Comparison of ENCODE assay signal across 17 cellular contexts in the genomic region with DNA sequence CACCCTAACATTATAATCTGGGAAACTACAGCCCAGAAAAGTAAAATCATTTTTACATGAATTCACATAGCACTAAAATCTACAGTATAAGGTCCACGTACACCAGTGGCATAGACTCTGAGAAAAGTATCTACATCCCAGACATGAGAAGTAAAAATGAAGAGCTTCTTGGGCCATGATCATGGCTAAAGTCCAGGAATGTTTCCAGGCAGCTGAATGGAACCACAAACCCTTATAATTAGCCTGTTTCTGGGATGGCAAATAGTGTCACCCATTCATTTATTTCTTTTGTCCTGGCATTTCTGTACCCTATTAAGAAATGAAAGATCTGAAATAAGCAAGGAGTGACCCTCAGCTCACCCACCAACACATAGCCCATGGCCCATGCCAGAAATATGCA.
DNase-seq lines count a peak whose midpoint lies in the region; ATAC-seq and TF ChIP-seq lines count a peak whose summit lies in the region.
"Had no signal": no experiment of that assay in that cellular context is flagged by ENCODE, and none has a peak within 500 bp of the region (broad histone marks: within the 10 kb centered on the region; RNA-seq: fewer than 3 reads in every experiment).

No MANE protein-coding gene starts in this region.

- no peaks in the 10 kb centered on the region for H3K79me1 ChIP-seq in mesenchymal stem cell (replicated peaks; ENCODE audit: low read length, poor library complexity, severe bottlenecking)

- intact Hi-C loops in Right ventricle myocardium superior (cut with DNase I): no loop called here

- no peak overlapping the region for H3K4me2 ChIP-seq in mesenchymal stem cell (ENCODE audit: low read length, poor library complexity, severe bottlenecking)
- H3K4me2 ChIP-seq: KMS-11 had no signal

- H3K14ac ChIP-seq in mesenchymal stem cell (ENCODE audit: low read length in 2 of 2): no peak overlapping the region

- H2AFZ ChIP-seq in mesenchymal stem cell (ENCODE audit: low read depth, low read length): no peak overlapping the region

- no peak overlapping the region for H2BK120ac ChIP-seq in mesenchymal stem cell (ENCODE audit: low read depth, low read length)

- no peaks in the 10 kb centered on the region for H3K36me3 ChIP-seq in right atrium auricular region
- H3K36me3 ChIP-seq in mesenchymal stem cell (ENCODE audit: control insufficient read depth in 1 of 2, insufficient read depth in 2 of 2, low read depth in 1 of 2, low read length in 2 of 2): no peaks in the 10 kb centered on the region

- no peak for TF ChIP-seq CTCF in right atrium auricular region (IDR thresholded peaks at IDR 0.05)

- ATAC-seq in Right ventricle myocardium superior (ENCODE audit: poor library complexity): no peak
- ATAC-seq in GM21423 (IDR thresholded peaks at IDR 0.05; ENCODE audit: unreplicated experiment): no peak
- ATAC-seq in GM19351 (IDR thresholded peaks at IDR 0.05; ENCODE audit: unreplicated experiment): no peak
- ATAC-seq: HCT116, Right ventricle myocardium inferior had no signal

- H3K4me3 ChIP-seq in right atrium auricular region: no peak overlapping the region
- no peak overlapping the region for H3K4me3 ChIP-seq in mesenchymal stem cell (ENCODE audit: insufficient read depth in 1 of 2, low read depth in 1 of 2, low read length in 2 of 2)

- H4K91ac ChIP-seq in mesenchymal stem cell (ENCODE audit: low read length): no peak overlapping the region

- H4K8ac ChIP-seq in mesenchymal stem cell (ENCODE audit: low read length): no peak overlapping the region

- peak overlapping the region; percentile 61 to 80 for H3K27ac ChIP-seq in right atrium auricular region
- no peak overlapping the region for H3K27ac ChIP-seq in mesenchymal stem cell (ENCODE audit: low read length, poor library complexity, severe bottlenecking)
- H3K27ac ChIP-seq: KMS-11 had no signal

- 100% methylated on average over 1 of the region's 1 CpG for WGBS in mesenchymal stem cell

- no peak for DNase-seq in right atrium auricular region (ENCODE audit: low spot score)
- DNase-seq in Right ventricle myocardium superior: no peak
- peak; percentile 42 for DNase-seq in M059J (ENCODE audit: low read depth)
- no peak for DNase-seq in mesenchymal stem cell
- no peak for DNase-seq in NCI-H2196 (lab: John Stamatoyannopoulos, UW; ENCODE audit: unreplicated experiment)
- DNase-seq: CD4-positive, alpha-beta T cell; COR-L47; DND-41; NCI-H1417; NCI-H187; NCI-H446 treated with DMSO at 0.1 percent for 48 hours; NCI-H526 treated with DMSO at 0.1 percent for 48 hours had no signal

- H3K23ac ChIP-seq in mesenchymal stem cell (ENCODE audit: low read length in 2 of 2): no peak overlapping the region

- H2BK5ac ChIP-seq in mesenchymal stem cell (ENCODE audit: low read depth, low read length, poor library complexity, severe bottlenecking): no peak overlapping the region

- no peak overlapping the region for H3K18ac ChIP-seq in mesenchymal stem cell (ENCODE audit: low read depth in 1 of 2, low read length in 2 of 2)

- H3K4me1 ChIP-seq in right atrium auricular region (peaks cover 0 to 39% of the 10 kb centered on the region in 2 donors), mesenchymal stem cell (ENCODE audit: control insufficient read depth, insufficient read depth, low read depth, low read length) (peaks cover 1% of the 10 kb centered on the region)

- H2AK5ac ChIP-seq in mesenchymal stem cell (ENCODE audit: low read length, severe bottlenecking): peak overlapping the region; percentile 18

- H3K9me3 ChIP-seq in right atrium auricular region (no peaks in the 10 kb centered on the region), mesenchymal stem cell (ENCODE audit: control insufficient read depth, low read length) (no peaks in the 10 kb centered on the region)

- H3K4ac ChIP-seq in mesenchymal stem cell (ENCODE audit: low read depth in 1 of 2, low read length in 2 of 2): no peak overlapping the region

- no peak overlapping the region for H3K9ac ChIP-seq in mesenchymal stem cell (ENCODE audit: low read length)
- H3K9ac ChIP-seq: KMS-11 had no signal

- H2BK15ac ChIP-seq in mesenchymal stem cell (ENCODE audit: low read depth, poor library complexity, severe bottlenecking): no peak overlapping the region

- H3K27me3 ChIP-seq in right atrium auricular region (no peaks in the 10 kb centered on the region), mesenchymal stem cell (ENCODE audit: control insufficient read depth in 1 of 2, insufficient read depth in 1 of 2, low read length in 2 of 2) (no peaks in the 10 kb centered on the region)

- H2BK12ac ChIP-seq in mesenchymal stem cell (ENCODE audit: low read length in 2 of 2): no peak overlapping the region
